ENCODE assay signal across 8 cellular contexts in genomic region chr15:42575188-42576039, GRCh38. TPM values are rescaled to one million over a fixed set of nuclear protein-coding genes. Genes with fewer than 3 reads are reported as not detected.
DNase-seq lines count a peak whose midpoint lies in the region; ATAC-seq, FAIRE-seq and TF ChIP-seq lines count a peak whose summit lies in the region.

Gene STARD9, plus strand, starts transcription at chr15:42575606. Its CDS starts 110 bp downstream, at chr15:42575716.

- H3K9me3 ChIP-seq in trophoblast cell (ENCODE audit: insufficient read depth, low read depth, low read length) (no peaks in the 10 kb centered on the region), tibial nerve (no peaks in the 10 kb centered on the region)

- peak; percentile 90 to 93 for TF ChIP-seq EP300 in tibial nerve (IDR thresholded peaks at IDR 0.05)

- H2BK12ac ChIP-seq in trophoblast cell (ENCODE audit: low read length) = no peak within 1 kb of the TSS

- H3K23ac ChIP-seq in trophoblast cell (ENCODE audit: low read length) = no peak within 1 kb of the TSS

- no peak within 1 kb of the TSS for H4K91ac ChIP-seq in trophoblast cell (ENCODE audit: low read depth, low read length)

- FAIRE-seq in GM12892 (lab: Jason Lieb, UNC) = peak; percentile 91

- peak within 1 kb of the TSS; percentile 92 for H2AFZ ChIP-seq in trophoblast cell (ENCODE audit: insufficient read depth, low read length, poor library complexity)

- peak in 2 of 5 experiments; percentile 8 to 33 for TF ChIP-seq CTCF in tibial nerve (IDR thresholded peaks at IDR 0.05)

- H3K27ac Mint-ChIP-seq in activated naive CD8-positive, alpha-beta T cell treated with anti-CD3 and anti-CD28 coated beads, Interleukin-2, amount 50 U/mL, for 24 hours = peak within 1 kb of the TSS; percentile 73

- no peak within 1 kb of the TSS for H2BK120ac ChIP-seq in trophoblast cell (ENCODE audit: insufficient read depth, low read length, poor library complexity)

- DNase-seq in GM12892 (ENCODE audit: insufficient read length) (peak; percentile 90), NCI-H1436 (lab: John Stamatoyannopoulos, UW) (peak; percentile 98), SW480 (ENCODE audit: low spot score) (peak; percentile 94), cardiac septum (ENCODE audit: low spot score) (peak; percentile 99), trophoblast cell (peak; percentile 98), tibial nerve (ENCODE audit: low spot score in 2 of 2) (peak; percentile 96)
- peak; percentile 95 for DNase-seq in activated naive CD8-positive, alpha-beta T cell treated with anti-CD3 and anti-CD28 coated beads, Interleukin-2, amount 50 U/mL, for 24 hours

- H3K36me3 ChIP-seq in trophoblast cell (ENCODE audit: control insufficient read depth in 1 of 2, insufficient read depth in 2 of 2, low read length in 2 of 2) (no peaks in the 10 kb centered on the region), tibial nerve (peaks cover 0 to under 1% (median 0%) of the 10 kb centered on the region in 3 donors)

- H3K27me3 Mint-ChIP-seq in activated naive CD8-positive, alpha-beta T cell treated with anti-CD3 and anti-CD28 coated beads, Interleukin-2, amount 50 U/mL, for 24 hours = peaks cover 12% of the 10 kb centered on the region

- H3K4me3 ChIP-seq in trophoblast cell (ENCODE audit: low read depth, low read length) = peak within 1 kb of the TSS; percentile 70
- peak within 1 kb of the TSS; percentile 79 to 98 (median 90) for H3K4me3 ChIP-seq in tibial nerve

- peak within 1 kb of the TSS; percentile 59 for H4K12ac ChIP-seq in trophoblast cell (ENCODE audit: low read depth, low read length)

- no peak within 1 kb of the TSS for H3K14ac ChIP-seq in trophoblast cell (ENCODE audit: low read length)

- no peak within 1 kb of the TSS for H3K27ac ChIP-seq in trophoblast cell (ENCODE audit: low read depth, low read length)
- H3K27ac ChIP-seq in tibial nerve = peak within 1 kb of the TSS; percentile 89 to 97 (median 94)

- no peaks in the 10 kb centered on the region for H3K79me2 ChIP-seq in trophoblast cell (ENCODE audit: control insufficient read depth, insufficient read depth, low read length, poor library complexity)

- no peak within 1 kb of the TSS for H2AK5ac ChIP-seq in trophoblast cell (ENCODE audit: low read length)

- WGBS in trophoblast cell (ENCODE audit: extremely low coverage, insufficient coverage, insufficient read length) = no CpG with 5 or more reads among the region's 95 CpGs
- WGBS in tibial nerve, 2 donors = 0 to 1% methylated on average over 39 to 61 of the region's 95 CpGs

- peak; percentile 92 for ATAC-seq in HG02840 (IDR thresholded peaks at IDR 0.05; ENCODE audit: low FRiP score, unreplicated experiment)
- ATAC-seq in activated naive CD8-positive, alpha-beta T cell treated with anti-CD3 and anti-CD28 coated beads, Interleukin-2, amount 50 U/mL, for 24 hours = peak; percentile 96

- H2BK5ac ChIP-seq in trophoblast cell (ENCODE audit: low read depth, low read length, poor library complexity) = no peak within 1 kb of the TSS

- peaks cover 6 to 8% of the 10 kb centered on the region in 2 experiments for H3K4me1 ChIP-seq in trophoblast cell (ENCODE audit: control insufficient read depth in 1 of 2, insufficient read depth in 2 of 2, low read length in 2 of 2)
- H3K4me1 ChIP-seq in tibial nerve = peaks cover 0 to 50% (median 16%) of the 10 kb centered on the region in 4 donors

- peak; percentile 90 for TF ChIP-seq POLR2A in GM12892 (IDR thresholded peaks at IDR 0.05; ENCODE audit: low read depth, low read length)
- TF ChIP-seq POLR2A in tibial nerve (IDR thresholded peaks at IDR 0.05) = peak; percentile 44 to 86

- H3K4ac ChIP-seq in trophoblast cell (ENCODE audit: low read depth, low read length) = no peak within 1 kb of the TSS

- no peaks in the 10 kb centered on the region for H3K36me3 Mint-ChIP-seq in activated naive CD8-positive, alpha-beta T cell treated with anti-CD3 and anti-CD28 coated beads, Interleukin-2, amount 50 U/mL, for 24 hours (ENCODE audit: low read depth)

- peak within 1 kb of the TSS; percentile 69 for H3K4me2 ChIP-seq in trophoblast cell (ENCODE audit: low read length)

- intact Hi-C loops in cardiac septum (cut with DNase I) = loop anchor here (2.0 to 5.0 kb wide), 2 partner anchors 27 to 77 kb away; partner anchors contain the start of genes HAUS2 and LRRC57

- H3K79me1 ChIP-seq in trophoblast cell (ENCODE audit: low read length) = peaks cover 2% of the 10 kb centered on the region

- no peak within 1 kb of the TSS for H3K18ac ChIP-seq in trophoblast cell (ENCODE audit: low read length)

- H3K27me3 ChIP-seq in trophoblast cell (ENCODE audit: insufficient read depth, low read length) = peaks cover 14% of the 10 kb centered on the region
- no peaks in the 10 kb centered on the region for H3K27me3 ChIP-seq in tibial nerve

- peak within 1 kb of the TSS; percentile 87 for H3K4me3 Mint-ChIP-seq in activated naive CD8-positive, alpha-beta T cell treated with anti-CD3 and anti-CD28 coated beads, Interleukin-2, amount 50 U/mL, for 24 hours

- peak within 1 kb of the TSS; percentile 67 for H4K8ac ChIP-seq in trophoblast cell (ENCODE audit: low read depth, low read length)

- no peak within 1 kb of the TSS for H3K9ac ChIP-seq in trophoblast cell (ENCODE audit: low read length)

- H3K4me1 Mint-ChIP-seq in activated naive CD8-positive, alpha-beta T cell treated with anti-CD3 and anti-CD28 coated beads, Interleukin-2, amount 50 U/mL, for 24 hours = peaks cover 31% of the 10 kb centered on the region

- no peaks in the 10 kb centered on the region for H3K9me3 Mint-ChIP-seq in activated naive CD8-positive, alpha-beta T cell treated with anti-CD3 and anti-CD28 coated beads, Interleukin-2, amount 50 U/mL, for 24 hours

RNA-seq across cellular contexts. Expression of gene STARD9, which starts in this region (rescaled TPM):
- 7.4 TPM for polyA plus RNA-seq in GM12892 (2012; ENCODE audit: missing spikeins)
- total RNA-seq in cardiac septum = 9.2 TPM
- 0.25 TPM in 2 replicates for polyA plus RNA-seq in trophoblast cell (2013)
- 10 to 100 TPM; 66.6 to 95.1 (median 80.3) TPM for total RNA-seq in tibial nerve
